ENCODE assay signal across 8 cellular contexts in genomic region chr15:78056714-78057269, GRCh38. TPM values are rescaled to one million over a fixed set of nuclear protein-coding genes. Genes with fewer than 3 reads are reported as not detected.
DNase-seq lines count a peak whose midpoint lies in the region; ATAC-seq, FAIRE-seq and TF ChIP-seq lines count a peak whose summit lies in the region.

No MANE protein-coding gene starts in this region.

- FAIRE-seq in H54 (lab: Jason Lieb, UNC): no peak

- peaks cover 0 to 66% of the 10 kb centered on the region in 2 donors for H3K4me1 ChIP-seq in right atrium auricular region

- no peaks in the 10 kb centered on the region for H3K27me3 ChIP-seq in right atrium auricular region

- no peaks in the 10 kb centered on the region for H3K9me3 ChIP-seq in right atrium auricular region

- no peaks in the 10 kb centered on the region for H3K27me3 Mint-ChIP-seq in activated CD4-positive, alpha-beta memory T cell treated with anti-CD3 and anti-CD28 coated beads, Interleukin-2, amount 10 ng/mL, durations not matched to agents 7 days and 5 days
- no peaks in the 10 kb centered on the region for H3K27me3 Mint-ChIP-seq in stimulated activated naive CD8-positive, alpha-beta T cell treated with anti-CD3 and anti-CD28 coated beads, Interleukin-15, amount 100 ng/mL, for 72 hours

- TF ChIP-seq POLR2A in H54 (IDR thresholded peaks at IDR 0.05; ENCODE audit: low read depth, low read length): no peak

- no peak for TF ChIP-seq CTCF in AG04449 (IDR thresholded peaks at IDR 0.05; ENCODE audit: insufficient read depth, low read length, missing control alignments)
- no peak for TF ChIP-seq CTCF in right atrium auricular region (IDR thresholded peaks at IDR 0.05)

- CTCF ChIA-PET in AG04449 (lab: Yijun Ruan, JAX): interaction anchor here (1.3 to 2.0 kb wide), 2 partner anchors 12 to 52 kb away, joined by 3 to 5 read pairs; no protein-coding TSS in a partner anchor
- CTCF ChIA-PET in activated CD4-positive, alpha-beta memory T cell treated with anti-CD3 and anti-CD28 coated beads, Interleukin-2, amount 10 ng/mL, durations not matched to agents 7 days and 5 days (lab: Charles Lee): interaction anchor here (1.4 to 13.7 kb wide), 3 partner anchors 12 to 52 kb away, joined by 3 to 125 read pairs (median 6); no protein-coding TSS in a partner anchor

- H3K36me3 ChIP-seq in right atrium auricular region: peaks cover 9% of the 10 kb centered on the region

- peaks cover 45% of the 10 kb centered on the region for H3K36me3 Mint-ChIP-seq in activated CD4-positive, alpha-beta memory T cell treated with anti-CD3 and anti-CD28 coated beads, Interleukin-2, amount 10 ng/mL, durations not matched to agents 7 days and 5 days (ENCODE audit: low read depth)

- H3K27ac ChIP-seq in right atrium auricular region: peak overlapping the region; percentile 44 to 64

- peak; percentile 55 for ATAC-seq in HG03108 (IDR thresholded peaks at IDR 0.05; ENCODE audit: unreplicated experiment)
- peak; percentile 55 for ATAC-seq in stimulated activated naive CD8-positive, alpha-beta T cell treated with anti-CD3 and anti-CD28 coated beads, Interleukin-15, amount 100 ng/mL, for 72 hours

- peak overlapping the region; percentile 1; the same call in 1 of the 2 replicates for H3K4me3 ChIP-seq in AG04449 (ENCODE audit: low read depth, low read length)
- H3K4me3 ChIP-seq in right atrium auricular region: no peak overlapping the region

- no peaks in the 10 kb centered on the region for H3K9me3 Mint-ChIP-seq in activated CD4-positive, alpha-beta memory T cell treated with anti-CD3 and anti-CD28 coated beads, Interleukin-2, amount 10 ng/mL, durations not matched to agents 7 days and 5 days
- no peaks in the 10 kb centered on the region for H3K9me3 Mint-ChIP-seq in stimulated activated naive CD8-positive, alpha-beta T cell treated with anti-CD3 and anti-CD28 coated beads, Interleukin-15, amount 100 ng/mL, for 72 hours

- peaks cover 82% of the 10 kb centered on the region for H3K4me1 Mint-ChIP-seq in activated CD4-positive, alpha-beta memory T cell treated with anti-CD3 and anti-CD28 coated beads, Interleukin-2, amount 10 ng/mL, durations not matched to agents 7 days and 5 days
- H3K4me1 Mint-ChIP-seq in stimulated activated naive CD8-positive, alpha-beta T cell treated with anti-CD3 and anti-CD28 coated beads, Interleukin-15, amount 100 ng/mL, for 72 hours: peaks cover 83% of the 10 kb centered on the region

- H3K4me3 Mint-ChIP-seq in activated CD4-positive, alpha-beta memory T cell treated with anti-CD3 and anti-CD28 coated beads, Interleukin-2, amount 10 ng/mL, durations not matched to agents 7 days and 5 days: no peak overlapping the region
- peak overlapping the region in 1 of 2 donors; percentile 67 for H3K4me3 Mint-ChIP-seq in stimulated activated naive CD8-positive, alpha-beta T cell treated with anti-CD3 and anti-CD28 coated beads, Interleukin-15, amount 100 ng/mL, for 72 hours

- POLR2A ChIA-PET in AG04449 (lab: Yijun Ruan, JAX): interaction anchor here (0.9 kb wide), 1 partner anchor 14 kb away, joined by 3 read pairs; no protein-coding TSS in a partner anchor
- POLR2A ChIA-PET in activated CD4-positive, alpha-beta memory T cell treated with anti-CD3 and anti-CD28 coated beads, Interleukin-2, amount 10 ng/mL, durations not matched to agents 7 days and 5 days (lab: Charles Lee): interaction anchor here (1.0 to 13.2 kb wide), 5 partner anchors 9 to 20 kb away, joined by 3 to 202 read pairs (median 5); no protein-coding TSS in a partner anchor

- no peak for DNase-seq in AG04449 (ENCODE audit: low read depth, low spot score)
- no peak for DNase-seq in activated CD4-positive, alpha-beta memory T cell treated with anti-CD3 and anti-CD28 coated beads, Interleukin-2, amount 10 ng/mL, durations not matched to agents 7 days and 5 days
- DNase-seq in right atrium auricular region (ENCODE audit: low spot score): no peak
- DNase-seq in stimulated activated naive CD8-positive, alpha-beta T cell treated with anti-CD3 and anti-CD28 coated beads, Interleukin-15, amount 100 ng/mL, for 72 hours: no peak
- DNase-seq in H54 (ENCODE audit: insufficient read length, low spot score): no peak
- no peak for DNase-seq in NCI-H1105 treated with DMSO at 0.1 percent for 48 hours (lab: John Stamatoyannopoulos, UW)
- DNase-seq in mucosa of gallbladder (ENCODE audit: low spot score): no peak

- H3K27ac Mint-ChIP-seq in activated CD4-positive, alpha-beta memory T cell treated with anti-CD3 and anti-CD28 coated beads, Interleukin-2, amount 10 ng/mL, durations not matched to agents 7 days and 5 days: peak overlapping the region; percentile 61
- H3K27ac Mint-ChIP-seq in stimulated activated naive CD8-positive, alpha-beta T cell treated with anti-CD3 and anti-CD28 coated beads, Interleukin-15, amount 100 ng/mL, for 72 hours: peak overlapping the region in 1 of 2 donors; percentile 77

RNA-seq across cellular contexts. Expression of gene TBC1D2B, which starts 20.7 kb away (rescaled TPM):
- 100 to 1,000 TPM in 1 of 2 experiments, 10 to 100 TPM in 1; 97.1 to 101 TPM for total RNA-seq in activated CD4-positive, alpha-beta memory T cell treated with anti-CD3 and anti-CD28 coated beads, Interleukin-2, amount 10 ng/mL, durations not matched to agents 7 days and 5 days
- total RNA-seq in right atrium auricular region: 10 to 100 TPM; 12.5 to 27.7 TPM
- total RNA-seq in mucosa of gallbladder: 75.5 TPM

RNA-seq across cellular contexts. Expression of gene SH2D7, which starts 35.6 kb away (rescaled TPM):
- total RNA-seq in activated CD4-positive, alpha-beta memory T cell treated with anti-CD3 and anti-CD28 coated beads, Interleukin-2, amount 10 ng/mL, durations not matched to agents 7 days and 5 days: not detected
- total RNA-seq in right atrium auricular region (not detected), mucosa of gallbladder (2.3 TPM)
